Comparison of ENCODE assay signal across 18 cellular contexts in the genomic region with DNA sequence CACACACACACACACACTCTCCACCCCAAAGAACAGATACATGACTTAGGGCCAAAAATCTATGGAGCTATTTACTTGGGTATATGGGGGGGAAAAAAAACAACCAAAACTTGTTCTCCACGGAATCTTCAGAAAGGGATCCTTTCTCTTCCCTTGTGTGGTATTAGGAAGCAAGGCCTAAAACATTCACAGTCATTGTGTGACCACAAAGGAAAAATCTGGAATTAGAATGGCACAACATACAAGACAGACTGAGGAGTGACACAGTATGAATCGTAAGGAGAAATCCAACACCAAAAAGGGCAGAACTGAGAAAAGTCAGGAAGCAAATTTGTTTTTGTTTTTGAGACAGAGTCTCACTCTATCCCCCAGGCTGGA.
DNase-seq lines count a peak whose midpoint lies in the region; ATAC-seq and TF ChIP-seq lines count a peak whose summit lies in the region.
"Had no signal": no experiment of that assay in that cellular context is flagged by ENCODE, and none has a peak within 500 bp of the region (broad histone marks: within the 10 kb centered on the region; RNA-seq: fewer than 3 reads in every experiment).

No MANE protein-coding gene starts in this region.

- no peaks in the 10 kb centered on the region for H3K79me2 ChIP-seq in KMS-11 (ENCODE audit: insufficient read depth, low read depth)

- peak overlapping the region; percentile 49; the same call in 1 of the 2 replicates for H3K27ac ChIP-seq in KMS-11
- H3K27ac ChIP-seq in mesenchymal stem cell (ENCODE audit: low read length, poor library complexity, severe bottlenecking), result no peak overlapping the region
- H3K27ac ChIP-seq in SJCRH30, result no peak overlapping the region
- H3K27ac ChIP-seq: ovary, WERI-Rb-1 had no signal

- 100% methylated on average over 2 of the region's 2 CpGs for WGBS in mesenchymal stem cell

- H3K9me3 ChIP-seq in mesenchymal stem cell (ENCODE audit: control insufficient read depth, low read length) (no peaks in the 10 kb centered on the region), SJCRH30 (replicated peaks) (no peaks in the 10 kb centered on the region)
- H3K9me3 ChIP-seq: mucosa of descending colon, ovary had no signal

- no peak overlapping the region for H2BK120ac ChIP-seq in mesenchymal stem cell (ENCODE audit: low read depth, low read length)

- no peak for TF ChIP-seq CTCF in KMS-11 (conservative IDR thresholded peaks at IDR 0.05; ENCODE audit: low read depth, low read length)

- no peak overlapping the region for H3K18ac ChIP-seq in mesenchymal stem cell (ENCODE audit: low read depth in 1 of 2, low read length in 2 of 2)

- DNase-seq in EL (peak; percentile 28), astrocyte of the hippocampus (ENCODE audit: low read depth, low spot score) (peak; percentile 21), mesenchymal stem cell (peak; percentile 33), SJCRH30 (no peak)
- DNase-seq in activated CD4-positive, alpha-beta T cell treated with anti-CD3 and anti-CD28 coated beads, Interleukin-2, amount 50 U/mL, for 48 hours, result no peak
- DNase-seq: activated CD8-positive, alpha-beta memory T cell treated with anti-CD3 and anti-CD28 coated beads, Interleukin-2, amount 50 U/mL, for 4 hours; cerebellar nuclear complex; endodermal cell; glutamatergic neuron; kidney; mucosa of descending colon; NCI-H146; NCI-H510A treated with DMSO at 0.1 percent for 48 hours; ovary; WERI-Rb-1 had no signal

- H3K4me2 ChIP-seq in KMS-11 (no peak overlapping the region; the same call in 1 of the 2 replicates), mesenchymal stem cell (ENCODE audit: low read length, poor library complexity, severe bottlenecking) (no peak overlapping the region)

- H4K8ac ChIP-seq in mesenchymal stem cell (ENCODE audit: low read length), result no peak overlapping the region

- no peak overlapping the region for H2AK5ac ChIP-seq in mesenchymal stem cell (ENCODE audit: low read length, severe bottlenecking)

- no peak overlapping the region for H2BK12ac ChIP-seq in mesenchymal stem cell (ENCODE audit: low read length in 2 of 2)

- H3K4me1 ChIP-seq in KMS-11 (ENCODE audit: low read depth, poor library complexity, severe bottlenecking), result peaks cover 38% of the 10 kb centered on the region
- H3K4me1 ChIP-seq in mesenchymal stem cell (ENCODE audit: control insufficient read depth, insufficient read depth, low read depth, low read length), result no peaks in the 10 kb centered on the region
- peaks cover 5% of the 10 kb centered on the region for H3K4me1 ChIP-seq in SJCRH30

- no peak overlapping the region for H2BK15ac ChIP-seq in mesenchymal stem cell (ENCODE audit: low read depth, poor library complexity, severe bottlenecking)

- H3K9ac ChIP-seq in KMS-11 (no peak overlapping the region), mesenchymal stem cell (ENCODE audit: low read length) (peak overlapping the region; percentile 12)

- H3K27me3 ChIP-seq in KMS-11 (ENCODE audit: insufficient read depth, low read depth) (no peaks in the 10 kb centered on the region), mesenchymal stem cell (ENCODE audit: control insufficient read depth in 1 of 2, insufficient read depth in 1 of 2, low read length in 2 of 2) (no peaks in the 10 kb centered on the region), SJCRH30 (no peaks in the 10 kb centered on the region)
- H3K27me3 ChIP-seq: ovary had no signal

- H4K91ac ChIP-seq in mesenchymal stem cell (ENCODE audit: low read length), result no peak overlapping the region

- ATAC-seq in HG03135 (IDR thresholded peaks at IDR 0.05; ENCODE audit: unreplicated experiment), result no peak
- ATAC-seq: GM12878, mucosa of descending colon had no signal

- no peak overlapping the region for H2AFZ ChIP-seq in KMS-11 (ENCODE audit: low read depth)
- no peak overlapping the region for H2AFZ ChIP-seq in mesenchymal stem cell (ENCODE audit: low read depth, low read length)

- no peaks in the 10 kb centered on the region; the same call in 1 of the 2 replicates for H3K36me3 ChIP-seq in KMS-11 (ENCODE audit: insufficient read depth)
- peaks cover 19 to 39% of the 10 kb centered on the region in 2 experiments for H3K36me3 ChIP-seq in mesenchymal stem cell (ENCODE audit: control insufficient read depth in 1 of 2, insufficient read depth in 2 of 2, low read depth in 1 of 2, low read length in 2 of 2)
- peaks cover 37% of the 10 kb centered on the region for H3K36me3 ChIP-seq in SJCRH30
- H3K36me3 ChIP-seq: ovary had no signal

- no peaks in the 10 kb centered on the region for H4K20me1 ChIP-seq in KMS-11 (ENCODE audit: insufficient read depth)

- H3K14ac ChIP-seq in mesenchymal stem cell (ENCODE audit: low read length in 2 of 2), result no peak overlapping the region

- peaks cover 25% of the 10 kb centered on the region for H3K79me1 ChIP-seq in mesenchymal stem cell (replicated peaks; ENCODE audit: low read length, poor library complexity, severe bottlenecking)

- no peak overlapping the region for H3K4me3 ChIP-seq in KMS-11 (IDR thresholded peaks at IDR 0.05; ENCODE audit: insufficient read depth, low read depth, low read length)
- H3K4me3 ChIP-seq in mesenchymal stem cell (ENCODE audit: insufficient read depth in 1 of 2, low read depth in 1 of 2, low read length in 2 of 2), result no peak overlapping the region
- no peak overlapping the region for H3K4me3 ChIP-seq in SJCRH30
- H3K4me3 ChIP-seq: GM12878, mucosa of descending colon, ovary had no signal

- no peak overlapping the region for H3K23ac ChIP-seq in mesenchymal stem cell (ENCODE audit: low read length in 2 of 2)

- H2BK5ac ChIP-seq in mesenchymal stem cell (ENCODE audit: low read depth, low read length, poor library complexity, severe bottlenecking), result no peak overlapping the region

- no peak overlapping the region for H3K4ac ChIP-seq in mesenchymal stem cell (ENCODE audit: low read depth in 1 of 2, low read length in 2 of 2)

Comparison
In these comparisons a context has a peak if more than half of its experiments do, and no peak if none do; other contexts are left out.
1. DNase-seq: peak in EL (single experiment), astrocyte of the hippocampus (single experiment) and mesenchymal stem cell (single experiment); none in activated CD4-positive, alpha-beta T cell treated with anti-CD3 and anti-CD28 coated beads, Interleukin-2, amount 50 U/mL, for 48 hours (0 of 2) and SJCRH30 (0 of 2).